ENCODE assay signal across 16 cellular contexts in genomic region chr3:126433496-126434263, GRCh38. TPM values are rescaled to one million over a fixed set of nuclear protein-coding genes. Genes with fewer than 3 reads are reported as not detected.
DNase-seq lines count a peak whose midpoint lies in the region; ATAC-seq and TF ChIP-seq lines count a peak whose summit lies in the region.
"Had no signal": no experiment of that assay in that cellular context is flagged by ENCODE, and none has a peak within 500 bp of the region (broad histone marks: within the 10 kb centered on the region; RNA-seq: fewer than 3 reads in every experiment).

No MANE protein-coding gene starts in this region.

- TF ChIP-seq CTCF in psoas muscle (IDR thresholded peaks at IDR 0.05): no peak
- no peak for TF ChIP-seq CTCF in chondrocyte (IDR thresholded peaks at IDR 0.05)

- H3K36me3 Mint-ChIP-seq in chondrocyte (ENCODE audit: low read depth): peaks cover 11% of the 10 kb centered on the region

- no peaks in the 10 kb centered on the region for H3K9me3 Mint-ChIP-seq in chondrocyte (ENCODE audit: low read depth)
- H3K9me3 Mint-ChIP-seq: activated T-helper 2 cell treated with anti-CD3 and anti-CD28 coated beads, Interferon-gamma antibody, Interleukin-2, Interleukin-4, amounts not matched to agents 10 μg/mL and 5 μg/mL and 100 μg/mL, durations not matched to agents 14 hours and 24 hours and 36 hours; memory B cell had no signal

- H3K36me3 ChIP-seq in MG63 (peaks cover 6% of the 10 kb centered on the region), psoas muscle (ENCODE audit: insufficient read depth in 1 of 2, low read depth in 1 of 2) (peaks cover 0 to 36% of the 10 kb centered on the region in 2 donors)

- no peak overlapping the region for H3K27ac Mint-ChIP-seq in chondrocyte (ENCODE audit: unreplicated experiment)
- H3K27ac Mint-ChIP-seq: activated T-helper 2 cell treated with anti-CD3 and anti-CD28 coated beads, Interferon-gamma antibody, Interleukin-2, Interleukin-4, amounts not matched to agents 10 μg/mL and 5 μg/mL and 100 μg/mL, durations not matched to agents 14 hours and 24 hours and 36 hours; memory B cell had no signal

- no peaks in the 10 kb centered on the region for H3K27me3 Mint-ChIP-seq in chondrocyte (ENCODE audit: low read depth)
- H3K27me3 Mint-ChIP-seq: memory B cell had no signal

- H3K27ac ChIP-seq in psoas muscle: peak overlapping the region; percentile 15
- H3K27ac ChIP-seq: ascending aorta had no signal

- no peaks in the 10 kb centered on the region for H3K9me3 ChIP-seq in MG63
- no peaks in the 10 kb centered on the region for H3K9me3 ChIP-seq in psoas muscle

- peak; percentile 27 for DNase-seq in MG63
- peak; percentile 69 for DNase-seq in NCI-H345 treated with DMSO at 0.1 percent for 48 hours (lab: John Stamatoyannopoulos, UW; ENCODE audit: unreplicated experiment)
- DNase-seq in left cardiac atrium: peak; percentile 62
- peak; percentile 53 to 75 for DNase-seq in psoas muscle
- no peak for DNase-seq in GM19240 (ENCODE audit: insufficient read length, low spot score)
- no peak for DNase-seq in A172 (ENCODE audit: low spot score)
- DNase-seq in chondrocyte (ENCODE audit: low spot score): no peak
- DNase-seq: activated CD4-positive, alpha-beta T cell treated with anti-CD3 and anti-CD28 coated beads, Interleukin-2, amount 50 U/mL, for 48 hours; Kasumi-1; stimulated activated CD4-positive, alpha-beta T cell treated with anti-CD3 and anti-CD28 coated beads, Interleukin-15, amount 100 ng/mL, for 24 hours had no signal

- intact Hi-C loops in left cardiac atrium (cut with DNase I): no loop called here
- intact Hi-C loops in psoas muscle (cut with DNase I): no loop called here

- H3K4me1 ChIP-seq in psoas muscle: peaks cover 6% of the 10 kb centered on the region
- H3K4me1 ChIP-seq: ascending aorta had no signal

- ATAC-seq in left cardiac atrium (peak; percentile 86 to 91), psoas muscle (peak; percentile 80 to 86 (median 82))
- ATAC-seq: GM12878 had no signal

- H3K4me3 Mint-ChIP-seq in chondrocyte (ENCODE audit: unreplicated experiment): no peak overlapping the region
- H3K4me3 Mint-ChIP-seq: memory B cell had no signal

- H3K4me3 ChIP-seq in MG63 (no peak overlapping the region), psoas muscle (no peak overlapping the region)
- H3K4me3 ChIP-seq: ascending aorta, GM12878 had no signal

- H3K27me3 ChIP-seq in MG63 (no peaks in the 10 kb centered on the region; the same call in 1 of the 2 replicates), psoas muscle (ENCODE audit: insufficient read depth in 3 of 3, low read length in 2 of 3) (no peaks in the 10 kb centered on the region)
- H3K27me3 ChIP-seq: ascending aorta had no signal

- 70 to 84% (median 72%) methylated on average over 13 of the region's 13 CpGs for WGBS in psoas muscle, 3 donors

- peaks cover 8% of the 10 kb centered on the region for H3K4me1 Mint-ChIP-seq in chondrocyte (ENCODE audit: low read depth)

RNA-seq across cellular contexts. Expression of gene CFAP100, which starts 39.0 kb away (rescaled TPM):
- total RNA-seq in MG63 (2014; rRNA removed; shearing (Covaris generic); ENCODE audit: low replicate concordance): not detected in 2 replicates
- total RNA-seq in left cardiac atrium (not detected), psoas muscle (not detected), chondrocyte (not detected in 3 replicates)
- polyA plus RNA-seq in psoas muscle: not detected
- total RNA-seq in A172 (2014; rRNA removed; shearing (Covaris generic)): not detected in 2 replicates
- total RNA-seq: activated T-helper 2 cell treated with anti-CD3 and anti-CD28 coated beads, Interferon-gamma antibody, Interleukin-2, Interleukin-4, amounts not matched to agents 10 μg/mL and 5 μg/mL and 100 μg/mL, durations not matched to agents 14 hours and 24 hours and 36 hours; ascending aorta; fibroblast of lung; GM12878; osteoblast had no signal
- polyA plus RNA-seq: fibroblast of lung had no signal

RNA-seq across cellular contexts. Expression of gene ZXDC, which starts 42.0 kb away (rescaled TPM):
- total RNA-seq in MG63 (2014; rRNA removed; shearing (Covaris generic); ENCODE audit: low replicate concordance): 16.3 and 22.2 TPM in 2 replicates
- total RNA-seq in left cardiac atrium: 10 to 100 TPM; 15.7 to 20.7 TPM
- total RNA-seq in psoas muscle: 10 to 100 TPM; 30.3 to 39.5 (median 35.9) TPM
- polyA plus RNA-seq in psoas muscle: 10 to 100 TPM; 10.6 to 20.8 (median 16.8) TPM
- total RNA-seq in A172 (2014; rRNA removed; shearing (Covaris generic)): 19.2 and 24.0 TPM in 2 replicates
- 26.3 to 29.7 TPM (median 26.6 TPM) in 3 replicates for total RNA-seq in chondrocyte

Comparison
In these comparisons a context has a peak if more than half of its experiments do, and no peak if none do; other contexts are left out.
1. DNase-seq: peak in MG63 (single experiment), NCI-H345 treated with DMSO at 0.1 percent for 48 hours (single experiment), left cardiac atrium (single experiment) and psoas muscle (2 of 2); none in GM19240 (single experiment), A172 (single experiment) and chondrocyte (single experiment).